In genomic region chr9:70559102-70559501, GRCh38 we compare ENCODE assay signal across 1 cellular context.
TF ChIP-seq lines count a peak whose summit lies in the region.

No MANE protein-coding gene starts in this region.

TF ChIP-seq in IMR-90, 13 proteins besides CTCF, POLR2A, EP300 and RAD21:
- no peak for TF ChIP-seq RFX5 (IDR thresholded peaks at IDR 0.05; ENCODE audit: low read depth, low read length)
- TF ChIP-seq SMC3 (IDR thresholded peaks at IDR 0.05; ENCODE audit: low read depth, low read length), result no peak
- no peak for TF ChIP-seq FOS (IDR thresholded peaks at IDR 0.05; ENCODE audit: low read depth, low read length)
- TF ChIP-seq MXI1 (IDR thresholded peaks at IDR 0.05; ENCODE audit: borderline replicate concordance, low read depth, low read length), result no peak
- no peak for TF ChIP-seq MAZ (IDR thresholded peaks at IDR 0.05; ENCODE audit: borderline replicate concordance, low read depth, low read length)
- no peak for TF ChIP-seq MAFK (IDR thresholded peaks at IDR 0.05; ENCODE audit: low read depth, low read length)
- TF ChIP-seq NFE2L2 (IDR thresholded peaks at IDR 0.05; ENCODE audit: low read depth, low read length), result no peak
- TF ChIP-seq CEBPB (IDR thresholded peaks at IDR 0.05; ENCODE audit: low read depth, low read length), result no peak
- TF ChIP-seq RCOR1 (IDR thresholded peaks at IDR 0.05; ENCODE audit: insufficient replicate concordance, low read length), result no peak
- no peak for TF ChIP-seq ELK1 (IDR thresholded peaks at IDR 0.05; ENCODE audit: borderline replicate concordance, low read depth, low read length)
- no peak for TF ChIP-seq BHLHE40 (IDR thresholded peaks at IDR 0.05; ENCODE audit: low read depth, low read length)
- no peak for TF ChIP-seq CHD1 (IDR thresholded peaks at IDR 0.05; ENCODE audit: low read depth, low read length)
- TF ChIP-seq, protein P1, sequence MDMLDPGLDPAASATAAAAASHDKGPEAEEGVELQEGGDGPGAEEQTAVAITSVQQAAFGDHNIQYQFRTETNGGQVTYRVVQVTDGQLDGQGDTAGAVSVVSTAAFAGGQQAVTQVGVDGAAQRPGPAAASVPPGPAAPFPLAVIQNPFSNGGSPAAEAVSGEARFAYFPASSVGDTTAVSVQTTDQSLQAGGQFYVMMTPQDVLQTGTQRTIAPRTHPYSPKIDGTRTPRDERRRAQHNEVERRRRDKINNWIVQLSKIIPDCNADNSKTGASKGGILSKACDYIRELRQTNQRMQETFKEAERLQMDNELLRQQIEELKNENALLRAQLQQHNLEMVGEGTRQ (IDR thresholded peaks at IDR 0.05; ENCODE audit: low read depth, low read length), result no peak
